Comparison of ENCODE assay signal across 9 cellular contexts in the genomic region with DNA sequence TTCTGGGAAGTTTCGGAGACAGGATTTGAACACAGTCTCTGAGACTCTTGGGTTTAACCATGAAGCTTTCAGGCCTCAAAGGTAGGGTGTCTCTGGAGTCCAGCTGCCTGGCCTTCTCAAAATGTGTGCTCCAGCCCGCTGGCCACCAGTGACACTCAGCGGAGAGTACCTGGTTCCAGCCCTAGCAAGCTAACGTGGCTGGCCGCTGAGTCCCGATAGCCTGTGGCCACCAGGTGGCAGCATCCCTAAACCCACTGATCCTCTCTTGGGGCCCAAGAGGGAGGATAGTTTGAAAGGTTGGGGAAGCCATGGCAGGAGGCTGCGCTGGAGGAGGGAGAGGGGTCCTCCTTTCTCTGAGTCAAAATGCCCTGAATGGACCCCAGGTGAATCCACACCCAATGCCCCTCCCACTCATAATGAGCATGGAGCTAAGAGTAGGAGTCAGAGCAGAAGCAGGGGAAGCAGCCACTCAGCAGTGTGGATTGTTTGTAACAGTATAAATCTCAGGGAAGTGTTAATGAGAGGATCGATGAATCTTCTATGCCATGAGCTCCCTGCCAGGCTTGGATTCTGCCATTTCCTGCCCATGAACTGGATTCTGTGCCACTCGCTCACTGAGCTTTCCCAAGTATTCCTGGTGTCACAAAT. TPM values are rescaled to one million over a fixed set of nuclear protein-coding genes. Genes with fewer than 3 reads are reported as not detected.
DNase-seq lines count a peak whose midpoint lies in the region; ATAC-seq and TF ChIP-seq lines count a peak whose summit lies in the region.
"Had no signal": no experiment of that assay in that cellular context is flagged by ENCODE, and none has a peak within 500 bp of the region (broad histone marks: within the 10 kb centered on the region; RNA-seq: fewer than 3 reads in every experiment).

No MANE protein-coding gene starts in this region.

- H3K36me3 ChIP-seq in WERI-Rb-1 (no peaks in the 10 kb centered on the region), left lung (no peaks in the 10 kb centered on the region)
- H3K36me3 ChIP-seq: BLaER1 had no signal

- TF ChIP-seq CTCF in WERI-Rb-1 (IDR thresholded peaks at IDR 0.05; ENCODE audit: low read depth, low read length), result peak; percentile 94
- peak; percentile 63 to 82 for TF ChIP-seq CTCF in left lung (IDR thresholded peaks at IDR 0.05)

- intact Hi-C loops in left lung (cut with DNase I), result no loop called here

- DNase-seq in DMS79 treated with DMSO at 0.1 percent for 48 hours (lab: John Stamatoyannopoulos, UW), result peak; percentile 6
- DNase-seq in DMS79 (lab: John Stamatoyannopoulos, UW), result no peak
- DNase-seq in NCI-H1694 (lab: John Stamatoyannopoulos, UW), result peak; percentile 19
- DNase-seq in WERI-Rb-1, result peak; percentile 85
- peak; percentile 5 for DNase-seq in central memory CD4-positive, alpha-beta T cell
- DNase-seq in left lung, result peak; percentile 68 to 90
- DNase-seq in stimulated activated CD4-positive, alpha-beta T cell treated with anti-CD3 and anti-CD28 coated beads, TNF-alpha, amount 100 ng/mL, for 4 hours (ENCODE audit: low read depth in 3 of 3), result peak; percentile 17 to 39 (median 23)

- no peak overlapping the region for H3K4me3 ChIP-seq in WERI-Rb-1 (ENCODE audit: low read depth, low read length)
- no peak overlapping the region for H3K4me3 ChIP-seq in left lung
- H3K4me3 ChIP-seq: BLaER1 had no signal

- H3K9me3 ChIP-seq in WERI-Rb-1 (ENCODE audit: severe bottlenecking) (no peaks in the 10 kb centered on the region), left lung (no peaks in the 10 kb centered on the region)
- H3K9me3 ChIP-seq: BLaER1 had no signal

- peaks cover 11 to 33% of the 10 kb centered on the region in 2 donors for H3K4me1 ChIP-seq in left lung

- H3K27ac ChIP-seq in WERI-Rb-1, result no peak overlapping the region
- H3K27ac ChIP-seq in left lung, result no peak overlapping the region
- H3K27ac ChIP-seq: BLaER1 had no signal

- ATAC-seq in HG02610 (IDR thresholded peaks at IDR 0.05; ENCODE audit: unreplicated experiment), result peak; percentile 52
- peak; percentile 62 for ATAC-seq in left lung

- no peaks in the 10 kb centered on the region for H3K27me3 ChIP-seq in WERI-Rb-1 (ENCODE audit: insufficient read depth, low read depth, severe bottlenecking)
- H3K27me3 ChIP-seq in left lung, result peaks cover 0 to 12% of the 10 kb centered on the region in 2 donors
- H3K27me3 ChIP-seq: BLaER1 had no signal

RNA-seq across cellular contexts. Expression of gene TIFAB, which starts 5.4 kb away (rescaled TPM):
- total RNA-seq in left lung, result under 1 TPM; 0.03 to 0.18 TPM

RNA-seq across cellular contexts. Expression of gene DCANP1, which starts 10.4 kb away (rescaled TPM):
- total RNA-seq in left lung, result under 1 TPM in 1 of 2 donors, not detected in 1; 0.24 TPM

RNA-seq across cellular contexts. Expression of gene MACROH2A1, which starts 58.5 kb away (rescaled TPM):
- 100 to 1,000 TPM; 183 to 309 TPM for total RNA-seq in left lung
